In genomic region chr17:18258356-18259038, GRCh38 we compare ENCODE assay signal across 1 cellular context.
TF ChIP-seq lines count a peak whose summit lies in the region.

FLII (minus strand) TSS chr17:18258738; CDS start chr17:18258690, 48 bp downstream.

TF ChIP-seq in HepG2, 621 proteins besides CTCF, POLR2A, EP300 and RAD21 (continued from another document and continues in another):
- no peak for TF ChIP-seq SMARCE1 (IDR thresholded peaks at IDR 0.05; ENCODE audit: borderline replicate concordance)
- no peak for TF ChIP-seq RFX3 (CRISPR knock-in tag; IDR thresholded peaks at IDR 0.05)
- TF ChIP-seq, protein P1, sequence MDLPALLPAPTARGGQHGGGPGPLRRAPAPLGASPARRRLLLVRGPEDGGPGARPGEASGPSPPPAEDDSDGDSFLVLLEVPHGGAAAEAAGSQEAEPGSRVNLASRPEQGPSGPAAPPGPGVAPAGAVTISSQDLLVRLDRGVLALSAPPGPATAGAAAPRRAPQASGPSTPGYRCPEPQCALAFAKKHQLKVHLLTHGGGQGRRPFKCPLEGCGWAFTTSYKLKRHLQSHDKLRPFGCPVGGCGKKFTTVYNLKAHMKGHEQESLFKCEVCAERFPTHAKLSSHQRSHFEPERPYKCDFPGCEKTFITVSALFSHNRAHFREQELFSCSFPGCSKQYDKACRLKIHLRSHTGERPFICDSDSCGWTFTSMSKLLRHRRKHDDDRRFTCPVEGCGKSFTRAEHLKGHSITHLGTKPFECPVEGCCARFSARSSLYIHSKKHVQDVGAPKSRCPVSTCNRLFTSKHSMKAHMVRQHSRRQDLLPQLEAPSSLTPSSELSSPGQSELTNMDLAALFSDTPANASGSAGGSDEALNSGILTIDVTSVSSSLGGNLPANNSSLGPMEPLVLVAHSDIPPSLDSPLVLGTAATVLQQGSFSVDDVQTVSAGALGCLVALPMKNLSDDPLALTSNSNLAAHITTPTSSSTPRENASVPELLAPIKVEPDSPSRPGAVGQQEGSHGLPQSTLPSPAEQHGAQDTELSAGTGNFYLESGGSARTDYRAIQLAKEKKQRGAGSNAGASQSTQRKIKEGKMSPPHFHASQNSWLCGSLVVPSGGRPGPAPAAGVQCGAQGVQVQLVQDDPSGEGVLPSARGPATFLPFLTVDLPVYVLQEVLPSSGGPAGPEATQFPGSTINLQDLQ (CRISPR knock-in tag; IDR thresholded peaks at IDR 0.05) = peak; percentile 17; the same call in 1 of the 2 replicates
- TF ChIP-seq, protein P2, sequence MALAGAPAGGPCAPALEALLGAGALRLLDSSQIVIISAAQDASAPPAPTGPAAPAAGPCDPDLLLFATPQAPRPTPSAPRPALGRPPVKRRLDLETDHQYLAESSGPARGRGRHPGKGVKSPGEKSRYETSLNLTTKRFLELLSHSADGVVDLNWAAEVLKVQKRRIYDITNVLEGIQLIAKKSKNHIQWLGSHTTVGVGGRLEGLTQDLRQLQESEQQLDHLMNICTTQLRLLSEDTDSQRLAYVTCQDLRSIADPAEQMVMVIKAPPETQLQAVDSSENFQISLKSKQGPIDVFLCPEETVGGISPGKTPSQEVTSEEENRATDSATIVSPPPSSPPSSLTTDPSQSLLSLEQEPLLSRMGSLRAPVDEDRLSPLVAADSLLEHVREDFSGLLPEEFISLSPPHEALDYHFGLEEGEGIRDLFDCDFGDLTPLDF (CRISPR knock-in tag; IDR thresholded peaks at IDR 0.05) = 0 out of 2 replicates have a peak, but pooled peaks have one; percentile 17
- TF ChIP-seq, protein P3, sequence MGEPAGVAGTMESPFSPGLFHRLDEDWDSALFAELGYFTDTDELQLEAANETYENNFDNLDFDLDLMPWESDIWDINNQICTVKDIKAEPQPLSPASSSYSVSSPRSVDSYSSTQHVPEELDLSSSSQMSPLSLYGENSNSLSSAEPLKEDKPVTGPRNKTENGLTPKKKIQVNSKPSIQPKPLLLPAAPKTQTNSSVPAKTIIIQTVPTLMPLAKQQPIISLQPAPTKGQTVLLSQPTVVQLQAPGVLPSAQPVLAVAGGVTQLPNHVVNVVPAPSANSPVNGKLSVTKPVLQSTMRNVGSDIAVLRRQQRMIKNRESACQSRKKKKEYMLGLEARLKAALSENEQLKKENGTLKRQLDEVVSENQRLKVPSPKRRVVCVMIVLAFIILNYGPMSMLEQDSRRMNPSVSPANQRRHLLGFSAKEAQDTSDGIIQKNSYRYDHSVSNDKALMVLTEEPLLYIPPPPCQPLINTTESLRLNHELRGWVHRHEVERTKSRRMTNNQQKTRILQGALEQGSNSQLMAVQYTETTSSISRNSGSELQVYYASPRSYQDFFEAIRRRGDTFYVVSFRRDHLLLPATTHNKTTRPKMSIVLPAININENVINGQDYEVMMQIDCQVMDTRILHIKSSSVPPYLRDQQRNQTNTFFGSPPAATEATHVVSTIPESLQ (CRISPR knock-in tag; conservative IDR thresholded peaks at IDR 0.05) = no peak
- no peak for TF ChIP-seq YEATS2 (CRISPR knock-in tag; IDR thresholded peaks at IDR 0.05; ENCODE audit: borderline replicate concordance)
- TF ChIP-seq KLF12 (CRISPR knock-in tag; IDR thresholded peaks at IDR 0.05; ENCODE audit: borderline replicate concordance) = peak; percentile 82; the same call in 1 of the 2 replicates
- 0 out of 2 replicates have a peak, but pooled peaks have one; percentile 29 for TF ChIP-seq TEAD2 (CRISPR knock-in tag; IDR thresholded peaks at IDR 0.05)
- 0 out of 2 replicates have a peak, but pooled peaks have one; percentile 20 for TF ChIP-seq ZNF816 (CRISPR knock-in tag; IDR thresholded peaks at IDR 0.05; ENCODE audit: borderline replicate concordance)
- peak; percentile 25; the same call in 1 of the 2 replicates for TF ChIP-seq MED13 (CRISPR knock-in tag; IDR thresholded peaks at IDR 0.05)
- peak; percentile 48; the same call in 1 of the 2 replicates for TF ChIP-seq ZNF784 (CRISPR knock-in tag; IDR thresholded peaks at IDR 0.05; ENCODE audit: borderline replicate concordance)
- TF ChIP-seq SPEN (CRISPR knock-in tag; IDR thresholded peaks at IDR 0.05; ENCODE audit: low read depth) = peak; percentile 22; the same call in 1 of the 2 replicates
- peak; percentile 92 for TF ChIP-seq ARID4A (CRISPR knock-in tag; IDR thresholded peaks at IDR 0.05; ENCODE audit: borderline replicate concordance)
- TF ChIP-seq PAX8 (CRISPR knock-in tag; IDR thresholded peaks at IDR 0.05; ENCODE audit: borderline replicate concordance) = no peak
- no peak; the same call in 1 of the 2 replicates for TF ChIP-seq NFKB2 (CRISPR knock-in tag; IDR thresholded peaks at IDR 0.05; ENCODE audit: borderline replicate concordance)
- no peak for TF ChIP-seq HNRNPUL1 (IDR thresholded peaks at IDR 0.05; ENCODE audit: low read depth, low read length)
- TF ChIP-seq, protein P4, sequence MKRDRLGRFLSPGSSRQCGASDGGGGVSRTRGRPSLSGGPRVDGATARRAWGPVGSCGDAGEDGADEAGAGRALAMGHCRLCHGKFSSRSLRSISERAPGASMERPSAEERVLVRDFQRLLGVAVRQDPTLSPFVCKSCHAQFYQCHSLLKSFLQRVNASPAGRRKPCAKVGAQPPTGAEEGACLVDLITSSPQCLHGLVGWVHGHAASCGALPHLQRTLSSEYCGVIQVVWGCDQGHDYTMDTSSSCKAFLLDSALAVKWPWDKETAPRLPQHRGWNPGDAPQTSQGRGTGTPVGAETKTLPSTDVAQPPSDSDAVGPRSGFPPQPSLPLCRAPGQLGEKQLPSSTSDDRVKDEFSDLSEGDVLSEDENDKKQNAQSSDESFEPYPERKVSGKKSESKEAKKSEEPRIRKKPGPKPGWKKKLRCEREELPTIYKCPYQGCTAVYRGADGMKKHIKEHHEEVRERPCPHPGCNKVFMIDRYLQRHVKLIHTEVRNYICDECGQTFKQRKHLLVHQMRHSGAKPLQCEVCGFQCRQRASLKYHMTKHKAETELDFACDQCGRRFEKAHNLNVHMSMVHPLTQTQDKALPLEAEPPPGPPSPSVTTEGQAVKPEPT (CRISPR knock-in tag; IDR thresholded peaks at IDR 0.05; ENCODE audit: low read depth) = 0 out of 2 replicates have a peak, but pooled peaks have one; percentile 55
- no peak for TF ChIP-seq JARID2 (CRISPR knock-in tag; IDR thresholded peaks at IDR 0.05; ENCODE audit: insufficient replicate concordance)
- TF ChIP-seq CSRNP2 (CRISPR knock-in tag; conservative IDR thresholded peaks at IDR 0.05; ENCODE audit: low read depth) = no peak
- 0 out of 2 replicates have a peak, but pooled peaks have one; percentile 31 for TF ChIP-seq ZMYM4 (CRISPR knock-in tag; IDR thresholded peaks at IDR 0.05)
- TF ChIP-seq, protein P5, sequence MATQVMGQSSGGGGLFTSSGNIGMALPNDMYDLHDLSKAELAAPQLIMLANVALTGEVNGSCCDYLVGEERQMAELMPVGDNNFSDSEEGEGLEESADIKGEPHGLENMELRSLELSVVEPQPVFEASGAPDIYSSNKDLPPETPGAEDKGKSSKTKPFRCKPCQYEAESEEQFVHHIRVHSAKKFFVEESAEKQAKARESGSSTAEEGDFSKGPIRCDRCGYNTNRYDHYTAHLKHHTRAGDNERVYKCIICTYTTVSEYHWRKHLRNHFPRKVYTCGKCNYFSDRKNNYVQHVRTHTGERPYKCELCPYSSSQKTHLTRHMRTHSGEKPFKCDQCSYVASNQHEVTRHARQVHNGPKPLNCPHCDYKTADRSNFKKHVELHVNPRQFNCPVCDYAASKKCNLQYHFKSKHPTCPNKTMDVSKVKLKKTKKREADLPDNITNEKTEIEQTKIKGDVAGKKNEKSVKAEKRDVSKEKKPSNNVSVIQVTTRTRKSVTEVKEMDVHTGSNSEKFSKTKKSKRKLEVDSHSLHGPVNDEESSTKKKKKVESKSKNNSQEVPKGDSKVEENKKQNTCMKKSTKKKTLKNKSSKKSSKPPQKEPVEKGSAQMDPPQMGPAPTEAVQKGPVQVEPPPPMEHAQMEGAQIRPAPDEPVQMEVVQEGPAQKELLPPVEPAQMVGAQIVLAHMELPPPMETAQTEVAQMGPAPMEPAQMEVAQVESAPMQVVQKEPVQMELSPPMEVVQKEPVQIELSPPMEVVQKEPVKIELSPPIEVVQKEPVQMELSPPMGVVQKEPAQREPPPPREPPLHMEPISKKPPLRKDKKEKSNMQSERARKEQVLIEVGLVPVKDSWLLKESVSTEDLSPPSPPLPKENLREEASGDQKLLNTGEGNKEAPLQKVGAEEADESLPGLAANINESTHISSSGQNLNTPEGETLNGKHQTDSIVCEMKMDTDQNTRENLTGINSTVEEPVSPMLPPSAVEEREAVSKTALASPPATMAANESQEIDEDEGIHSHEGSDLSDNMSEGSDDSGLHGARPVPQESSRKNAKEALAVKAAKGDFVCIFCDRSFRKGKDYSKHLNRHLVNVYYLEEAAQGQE (IDR thresholded peaks at IDR 0.05; ENCODE audit: borderline replicate concordance in 1 of 2, low read depth in 1 of 2, low read length in 2 of 2) = no peak
- no peak for TF ChIP-seq ATF1 (CRISPR knock-in tag; IDR thresholded peaks at IDR 0.05)
- no peak for TF ChIP-seq TARDBP (CRISPR knock-in tag; IDR thresholded peaks at IDR 0.05)
- TF ChIP-seq KLF15 (CRISPR knock-in tag; IDR thresholded peaks at IDR 0.05; ENCODE audit: borderline replicate concordance) = no peak
- TF ChIP-seq ZFX (CRISPR knock-in tag; IDR thresholded peaks at IDR 0.05; ENCODE audit: low read depth) = peak; percentile 93
- TF ChIP-seq FUBP1 (CRISPR knock-in tag; IDR thresholded peaks at IDR 0.05; ENCODE audit: borderline replicate concordance) = no peak
- TF ChIP-seq IKZF4 (CRISPR knock-in tag; IDR thresholded peaks at IDR 0.05; ENCODE audit: borderline replicate concordance, low read depth, not compliant biosample characterization) = no peak
- no peak for TF ChIP-seq CREM (IDR thresholded peaks at IDR 0.05)
- TF ChIP-seq CREM (CRISPR knock-in tag; IDR thresholded peaks at IDR 0.05) = no peak
- TF ChIP-seq EZH2 (conservative IDR thresholded peaks at IDR 0.05; ENCODE audit: low read depth, low read length) = no peak
- peak; percentile 61 for TF ChIP-seq HES4 (CRISPR knock-in tag; IDR thresholded peaks at IDR 0.05; ENCODE audit: borderline replicate concordance)
- peak; percentile 64 for TF ChIP-seq HDAC1 (CRISPR knock-in tag; IDR thresholded peaks at IDR 0.05)
- TF ChIP-seq, protein P6, sequence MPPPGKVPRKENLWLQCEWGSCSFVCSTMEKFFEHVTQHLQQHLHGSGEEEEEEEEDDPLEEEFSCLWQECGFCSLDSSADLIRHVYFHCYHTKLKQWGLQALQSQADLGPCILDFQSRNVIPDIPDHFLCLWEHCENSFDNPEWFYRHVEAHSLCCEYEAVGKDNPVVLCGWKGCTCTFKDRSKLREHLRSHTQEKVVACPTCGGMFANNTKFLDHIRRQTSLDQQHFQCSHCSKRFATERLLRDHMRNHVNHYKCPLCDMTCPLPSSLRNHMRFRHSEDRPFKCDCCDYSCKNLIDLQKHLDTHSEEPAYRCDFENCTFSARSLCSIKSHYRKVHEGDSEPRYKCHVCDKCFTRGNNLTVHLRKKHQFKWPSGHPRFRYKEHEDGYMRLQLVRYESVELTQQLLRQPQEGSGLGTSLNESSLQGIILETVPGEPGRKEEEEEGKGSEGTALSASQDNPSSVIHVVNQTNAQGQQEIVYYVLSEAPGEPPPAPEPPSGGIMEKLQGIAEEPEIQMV (CRISPR knock-in tag; IDR thresholded peaks at IDR 0.05; ENCODE audit: low read depth) = no peak
- 0 out of 4 replicates have a peak, but pooled peaks of 1 of the 2 experiments have one; percentile 14 for TF ChIP-seq KLF16 (CRISPR knock-in tag; IDR thresholded peaks at IDR 0.05)
